In genomic region chr4:780730-781492, GRCh38 we compare ENCODE assay signal across 8 cellular contexts. TPM values are rescaled to one million over a fixed set of nuclear protein-coding genes. Genes with fewer than 3 reads are reported as not detected.
DNase-seq lines count a peak whose midpoint lies in the region; ATAC-seq and TF ChIP-seq lines count a peak whose summit lies in the region.

No MANE protein-coding gene starts in this region.

- peaks cover 15% of the 10 kb centered on the region for H3K27me3 Mint-ChIP-seq in activated CD4-positive, alpha-beta T cell treated with anti-CD3 and anti-CD28 coated beads for 36 hours

- H3K36me3 ChIP-seq in PC-3 (ENCODE audit: low read depth, low read length) (peaks cover 16% of the 10 kb centered on the region), osteoblast (ENCODE audit: insufficient read depth, low read length) (peaks cover 41% of the 10 kb centered on the region)

- H3K36me3 Mint-ChIP-seq in activated CD4-positive, alpha-beta T cell treated with anti-CD3 and anti-CD28 coated beads for 36 hours (ENCODE audit: low read depth) = peaks cover 41% of the 10 kb centered on the region

- no peaks in the 10 kb centered on the region for H3K9me3 Mint-ChIP-seq in activated CD4-positive, alpha-beta T cell treated with anti-CD3 and anti-CD28 coated beads for 36 hours (ENCODE audit: low read depth)

- H3K27ac Mint-ChIP-seq in activated CD4-positive, alpha-beta T cell treated with anti-CD3 and anti-CD28 coated beads for 36 hours = peak overlapping the region; percentile 87

- peak overlapping the region; percentile 100 for H3K9ac ChIP-seq in PC-3 (ENCODE audit: low read length)

- H3F3A ChIP-seq in PC-3 (ENCODE audit: low read length, unreplicated experiment) = no peaks in the 10 kb centered on the region

- H2AFZ ChIP-seq in PC-3 (ENCODE audit: low read length) (no peak overlapping the region), osteoblast (ENCODE audit: low read length) (peak overlapping the region; percentile 70)

- H3K4me1 ChIP-seq in PC-3 (ENCODE audit: insufficient read depth, low read length) (peaks cover 13% of the 10 kb centered on the region), osteoblast (ENCODE audit: insufficient read depth, low read length) (peaks cover 14% of the 10 kb centered on the region)

- peaks cover 53% of the 10 kb centered on the region for H3K4me1 Mint-ChIP-seq in activated CD4-positive, alpha-beta T cell treated with anti-CD3 and anti-CD28 coated beads for 36 hours

- H3K27ac ChIP-seq in PC-3 (ENCODE audit: low read length) = peak overlapping the region; percentile 89
- H3K27ac ChIP-seq in epithelial cell of prostate = peak overlapping the region; percentile 85
- H3K27ac ChIP-seq in osteoblast (ENCODE audit: low read depth, low read length) = peak overlapping the region; percentile 96

- H3K9me3 ChIP-seq in PC-3 (ENCODE audit: low read length) (no peaks in the 10 kb centered on the region), osteoblast (ENCODE audit: low read depth, low read length) (no peaks in the 10 kb centered on the region)

- H3K4me2 ChIP-seq in PC-3 (ENCODE audit: low read length) (peak overlapping the region; percentile 96), osteoblast (ENCODE audit: insufficient read depth, low read length) (peak overlapping the region; percentile 95)

- ATAC-seq in activated CD4-positive, alpha-beta T cell treated with anti-CD3 and anti-CD28 coated beads for 36 hours = no peak
- ATAC-seq in PC-3 = no peak

- H3K27me3 ChIP-seq in PC-3 (ENCODE audit: low read length) = no peaks in the 10 kb centered on the region
- peaks cover 11% of the 10 kb centered on the region for H3K27me3 ChIP-seq in osteoblast (ENCODE audit: insufficient read depth, low read length)

- TSS peak; percentile 47 for BruUV-seq in PC-3 (replicated peaks; lab: Mats Ljungman, UMichigan)

- peak overlapping the region; percentile 82 for H3K4me3 Mint-ChIP-seq in activated CD4-positive, alpha-beta T cell treated with anti-CD3 and anti-CD28 coated beads for 36 hours

- POLR2A ChIA-PET in activated CD4-positive, alpha-beta T cell treated with anti-CD3 and anti-CD28 coated beads for 36 hours (lab: Charles Lee) = interaction anchor here (0.5 to 1.4 kb wide), 5 partner anchors 13 to 564 kb away, joined by 3 to 4 read pairs (median 3); partner anchors contain the start of genes GAK and TMEM175
- POLR2A ChIA-PET in PC-3 (lab: Charles Lee; ENCODE audit: unreplicated experiment) = no interaction called here

- CTCF ChIA-PET in activated CD4-positive, alpha-beta T cell treated with anti-CD3 and anti-CD28 coated beads for 36 hours (lab: Charles Lee) = interaction anchor here (1.0 to 1.5 kb wide), 2 partner anchors 40 to 206 kb away, joined by 3 to 5 read pairs; no protein-coding TSS in a partner anchor
- CTCF ChIA-PET in PC-3 (lab: Charles Lee) = no interaction called here

- TF ChIP-seq CTCF in PC-3 (conservative IDR thresholded peaks at IDR 0.05; ENCODE audit: low read depth, low read length) (no peak), osteoblast (IDR thresholded peaks at IDR 0.05; ENCODE audit: extremely low read depth, low read depth, low read length) (no peak)

- peak overlapping the region; percentile 96 for H3K4me3 ChIP-seq in PC-3 (ENCODE audit: low read length)
- H3K4me3 ChIP-seq in osteoblast (ENCODE audit: insufficient read depth, low read length) = peak overlapping the region; percentile 99

- intact Hi-C loops in activated CD4-positive, alpha-beta T cell treated with anti-CD3 and anti-CD28 coated beads for 36 hours (cut with DNase I, micrococcal nuclease) = loop anchor here (1.0 to 10.0 kb wide), 11 partner anchors 76 to 941 kb away; partner anchors contain the start of genes ATP5ME (in 1 of the 2), CTBP1 (in 1 of the 2), FAM53A (in 1 of the 2) and GAK (in 1 of the 2)
- intact Hi-C loops in PC-3 (cut with micrococcal nuclease) = no loop called here

- H4K20me1 ChIP-seq in PC-3 (ENCODE audit: low read length) = peaks cover 14% of the 10 kb centered on the region; the same call in 1 of the 2 replicates
- peaks cover 42% of the 10 kb centered on the region for H4K20me1 ChIP-seq in osteoblast (ENCODE audit: insufficient read depth, low read length)

- DNase-seq in activated CD4-positive, alpha-beta T cell treated with anti-CD3 and anti-CD28 coated beads for 36 hours = no peak
- DNase-seq in activated CD4-positive, alpha-beta T cell treated with anti-CD3 and anti-CD28 coated beads, Interleukin-2, amount 50 U/mL, for 48 hours = no peak
- no peak for DNase-seq in PC-3
- DNase-seq in epithelial cell of prostate (ENCODE audit: low read depth, low spot score) = no peak
- DNase-seq in osteoblast (ENCODE audit: insufficient read length, low spot score, missing footprints) = peak; percentile 36
- DNase-seq in DMS153 (lab: John Stamatoyannopoulos, UW) = no peak
- DNase-seq in NCI-H526 treated with DMSO at 0.1 percent for 48 hours (lab: John Stamatoyannopoulos, UW) = no peak
- no peak for DNase-seq in occipital lobe (lab: John Stamatoyannopoulos, UW)

- H3K79me2 ChIP-seq in PC-3 (ENCODE audit: low read length) (peaks cover 52% of the 10 kb centered on the region), osteoblast (ENCODE audit: insufficient read depth, low read length) (peaks cover 55% of the 10 kb centered on the region)

- no peaks in the 10 kb centered on the region for H3K9me2 ChIP-seq in PC-3 (replicated peaks; ENCODE audit: low read length)

RNA-seq across cellular contexts. Expression of gene CPLX1, which starts 45.0 kb away (rescaled TPM):
- under 1 TPM; 0.28 to 0.50 TPM for total RNA-seq in activated CD4-positive, alpha-beta T cell treated with anti-CD3 and anti-CD28 coated beads for 36 hours
- total RNA-seq in PC-3 (2014; rRNA removed) (0.87 and 2.6 TPM in 2 replicates), osteoblast (not detected in 2 replicates), occipital lobe (1.6 TPM)
